9 cellular contexts compared by ENCODE assay signal in genomic region chr10:132942740-132943554, GRCh38. TPM values are rescaled to one million over a fixed set of nuclear protein-coding genes. Genes with fewer than 3 reads are reported as not detected.
DNase-seq lines count a peak whose midpoint lies in the region; ATAC-seq and TF ChIP-seq lines count a peak whose summit lies in the region.
"Had no signal": no experiment of that assay in that cellular context is flagged by ENCODE, and none has a peak within 500 bp of the region (broad histone marks: within the 10 kb centered on the region; RNA-seq: fewer than 3 reads in every experiment).

No MANE protein-coding gene starts in this region.

- POLR2A ChIA-PET in HEK293 (lab: Yijun Ruan, JAX) = no interaction called here

- DNase-seq in astrocyte of the spinal cord (ENCODE audit: low read depth, low spot score) = no peak
- no peak for DNase-seq in immature natural killer cell
- no peak for DNase-seq in stimulated activated effector memory CD8-positive, alpha-beta T cell treated with anti-CD3 and anti-CD28 coated beads, Interleukin-12 subunit alpha, Interleukin-12 subunit beta, amount 100 ng/mL, for 72 hours (ENCODE audit: low spot score in 2 of 2)
- no peak for DNase-seq in stimulated activated naive CD4-positive, alpha-beta T cell (lab: John Stamatoyannopoulos, UW)
- no peak for DNase-seq in NCI-H526 treated with DMSO at 0.1 percent for 48 hours (lab: John Stamatoyannopoulos, UW)
- DNase-seq in SHP77 (lab: John Stamatoyannopoulos, UW) = no peak
- DNase-seq: effector CD8-positive, alpha-beta T cell had no signal

- peaks cover 0 to 3% (median 0%) of the 10 kb centered on the region in 3 donors for H3K36me3 Mint-ChIP-seq in immature natural killer cell
- H3K36me3 Mint-ChIP-seq in stimulated activated effector memory CD8-positive, alpha-beta T cell treated with anti-CD3 and anti-CD28 coated beads, Interleukin-12 subunit alpha, Interleukin-12 subunit beta, amount 100 ng/mL, for 72 hours = no peaks in the 10 kb centered on the region

- TF ChIP-seq CTCF in HEK293 (tag by site-specific recombination; IDR thresholded peaks at IDR 0.05) (no peak), astrocyte of the spinal cord (IDR thresholded peaks at IDR 0.05; ENCODE audit: low read depth, low read length) (no peak)

- ATAC-seq in stimulated activated effector memory CD8-positive, alpha-beta T cell treated with anti-CD3 and anti-CD28 coated beads, Interleukin-12 subunit alpha, Interleukin-12 subunit beta, amount 100 ng/mL, for 72 hours = no peak
- no peak for ATAC-seq in GM18520 (IDR thresholded peaks at IDR 0.05; ENCODE audit: unreplicated experiment)

- peak overlapping the region in 4 of 5 donors; percentile 26 to 92 (median 64) for H3K4me3 Mint-ChIP-seq in immature natural killer cell
- peak overlapping the region; percentile 52 for H3K4me3 Mint-ChIP-seq in stimulated activated effector memory CD8-positive, alpha-beta T cell treated with anti-CD3 and anti-CD28 coated beads, Interleukin-12 subunit alpha, Interleukin-12 subunit beta, amount 100 ng/mL, for 72 hours

- peaks cover 2 to 6% of the 10 kb centered on the region in 2 donors for H3K4me1 Mint-ChIP-seq in immature natural killer cell
- H3K4me1 Mint-ChIP-seq in stimulated activated effector memory CD8-positive, alpha-beta T cell treated with anti-CD3 and anti-CD28 coated beads, Interleukin-12 subunit alpha, Interleukin-12 subunit beta, amount 100 ng/mL, for 72 hours = peaks cover 13% of the 10 kb centered on the region

- in situ Hi-C loops in astrocyte of the spinal cord (cut with HindIII; ENCODE audit: low sequenced_read_pairs) = no loop called here

- no peaks in the 10 kb centered on the region for H3K36me3 ChIP-seq in HEK293 (ENCODE audit: control insufficient read depth in 2 of 2, insufficient read depth in 1 of 2, low read length in 2 of 2)

- H3K9me3 Mint-ChIP-seq in immature natural killer cell = peaks cover 0 to 3% (median 0%) of the 10 kb centered on the region in 6 donors
- no peaks in the 10 kb centered on the region for H3K9me3 Mint-ChIP-seq in stimulated activated effector memory CD8-positive, alpha-beta T cell treated with anti-CD3 and anti-CD28 coated beads, Interleukin-12 subunit alpha, Interleukin-12 subunit beta, amount 100 ng/mL, for 72 hours

- peak overlapping the region in 1 of 6 donors; percentile 62 for H3K27ac Mint-ChIP-seq in immature natural killer cell
- no peak overlapping the region for H3K27ac Mint-ChIP-seq in stimulated activated effector memory CD8-positive, alpha-beta T cell treated with anti-CD3 and anti-CD28 coated beads, Interleukin-12 subunit alpha, Interleukin-12 subunit beta, amount 100 ng/mL, for 72 hours

- peaks cover 2 to 20% (median 19%) of the 10 kb centered on the region in 3 donors for H3K27me3 Mint-ChIP-seq in immature natural killer cell (ENCODE audit: low read depth in 3 of 3)

- no peaks in the 10 kb centered on the region for H3K4me1 ChIP-seq in HEK293 (ENCODE audit: control insufficient read depth, insufficient read depth, low read length)

- no peaks in the 10 kb centered on the region for H3K9me3 ChIP-seq in HEK293 (ENCODE audit: control insufficient read depth, insufficient read depth, low read depth, low read length)

- H3K27ac ChIP-seq in HEK293 (ENCODE audit: extremely low read depth, low read depth, low read length) = no peak overlapping the region; the same call in 1 of the 2 replicates

- CTCF ChIA-PET in HEK293 (lab: Yijun Ruan, JAX) = interaction anchor here (1.2 to 3.4 kb wide), 2 partner anchors 174 to 181 kb away, joined by 3 to 23 read pairs; no protein-coding TSS in a partner anchor

- peak overlapping the region; percentile 23 for H3K4me3 ChIP-seq in HEK293 (ENCODE audit: low read depth, low read length)
- peak overlapping the region; percentile 40 for H3K4me3 ChIP-seq in astrocyte of the spinal cord (ENCODE audit: low read depth, low read length)

TF ChIP-seq in HEK293, 187 proteins besides CTCF, POLR2A, EP300 and RAD21:
- peak; percentile 43; the same call in 1 of the 2 replicates for TF ChIP-seq ZNF366 (tag by site-specific recombination; conservative IDR thresholded peaks at IDR 0.05)
- peak; percentile 93 for TF ChIP-seq GLIS1 (tag by site-specific recombination; IDR thresholded peaks at IDR 0.05)
- TF ChIP-seq ZNF645 (tag by site-specific recombination; IDR thresholded peaks at IDR 0.05) = no peak
- peak; percentile 97 for TF ChIP-seq ZNF24 (tag by site-specific recombination; IDR thresholded peaks at IDR 0.05)
- TF ChIP-seq ZNF398 (tag by site-specific recombination; IDR thresholded peaks at IDR 0.05) = no peak

RNA-seq across cellular contexts. Expression of gene CFAP46, which starts 0.6 kb away (rescaled TPM):
- polyA plus RNA-seq in immature natural killer cell = not detected
